ENCODE assay signal across 19 cellular contexts in the genomic region with DNA sequence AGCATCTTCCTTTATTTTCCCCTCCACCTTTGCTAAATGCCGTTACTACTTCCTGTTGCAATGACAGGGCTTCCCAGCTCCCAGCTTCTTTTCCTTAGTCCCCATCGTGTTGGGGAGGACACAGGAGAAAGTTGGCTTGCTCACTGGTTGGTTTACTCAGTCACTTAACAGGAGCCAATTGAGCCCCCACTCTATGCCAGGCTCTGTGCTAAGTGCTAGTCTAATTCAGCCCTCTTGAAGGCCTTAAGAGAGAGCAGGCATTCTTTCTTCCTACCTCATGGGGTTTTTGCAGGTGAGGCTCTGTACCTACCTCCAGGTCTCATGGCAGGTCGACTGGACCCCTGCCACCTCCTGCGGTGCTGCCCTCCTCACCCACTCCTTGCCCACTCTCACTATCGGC. TPM values are rescaled to one million over a fixed set of nuclear protein-coding genes. Genes with fewer than 3 reads are reported as not detected.
DNase-seq lines count a peak whose midpoint lies in the region; ATAC-seq and TF ChIP-seq lines count a peak whose summit lies in the region.
"Had no signal": no experiment of that assay in that cellular context is flagged by ENCODE, and none has a peak within 500 bp of the region (broad histone marks: within the 10 kb centered on the region; RNA-seq: fewer than 3 reads in every experiment).

No MANE protein-coding gene starts in this region.

- CTCF ChIA-PET in PC-9 (lab: Charles Lee) = no interaction called here

- H3F3A ChIP-seq in PC-9 (ENCODE audit: insufficient read depth, low read depth) = peaks cover 22% of the 10 kb centered on the region

- H3K36me3 ChIP-seq in PC-9 (ENCODE audit: low read depth) = no peaks in the 10 kb centered on the region
- no peaks in the 10 kb centered on the region for H3K36me3 ChIP-seq in left lung
- no peaks in the 10 kb centered on the region for H3K36me3 ChIP-seq in thyroid gland
- H3K36me3 ChIP-seq in Karpas-422 (ENCODE audit: insufficient read depth, low read length) = no peaks in the 10 kb centered on the region
- no peaks in the 10 kb centered on the region for H3K36me3 ChIP-seq in endodermal cell (ENCODE audit: control insufficient read depth, insufficient read depth, low read length)
- H3K36me3 ChIP-seq in body of pancreas (replicated peaks in 1 of 2; ENCODE audit: insufficient read depth in 1 of 2, low read depth in 2 of 2) = no peaks in the 10 kb centered on the region

- TF ChIP-seq CTCF in HFFc6 (IDR thresholded peaks at IDR 0.05) (no peak), PC-9 (conservative IDR thresholded peaks at IDR 0.05) (no peak), left lung (IDR thresholded peaks at IDR 0.05) (no peak), thyroid gland (IDR thresholded peaks at IDR 0.05) (no peak), endodermal cell (conservative IDR thresholded peaks at IDR 0.05) (no peak), body of pancreas (IDR thresholded peaks at IDR 0.05) (no peak)

- no peaks in the 10 kb centered on the region for H3K9me2 ChIP-seq in PC-9 (ENCODE audit: insufficient read depth)
- H3K9me2 ChIP-seq in Karpas-422 (replicated peaks; ENCODE audit: insufficient read depth, low read length) = no peaks in the 10 kb centered on the region

- POLR2A ChIA-PET in PC-9 (lab: Charles Lee; ENCODE audit: unreplicated experiment) = no interaction called here

- no peak for TF ChIP-seq POLR2A in thyroid gland (IDR thresholded peaks at IDR 0.05)
- no peak for TF ChIP-seq POLR2A in body of pancreas (IDR thresholded peaks at IDR 0.05)

- 20 to 33% methylated on average over 5 of the region's 5 CpGs for WGBS in thyroid gland, 2 donors
- 42 to 83% methylated on average over 2 to 5 of the region's 5 CpGs for WGBS in endodermal cell (ENCODE audit: insufficient coverage in 1 of 2, insufficient read length in 1 of 2), 2 experiments
- 67 to 69% methylated on average over 5 of the region's 5 CpGs for WGBS in body of pancreas, 2 donors

- H3K27me3 ChIP-seq in PC-9 (ENCODE audit: insufficient read depth, low read depth) = no peaks in the 10 kb centered on the region
- H3K27me3 ChIP-seq in left lung = no peaks in the 10 kb centered on the region
- no peaks in the 10 kb centered on the region for H3K27me3 ChIP-seq in thyroid gland
- H3K27me3 ChIP-seq in Karpas-422 (ENCODE audit: low read length) = no peaks in the 10 kb centered on the region
- no peaks in the 10 kb centered on the region for H3K27me3 ChIP-seq in endodermal cell (ENCODE audit: control insufficient read depth, insufficient read depth, low read length, poor library complexity, severe bottlenecking)
- H3K27me3 ChIP-seq in body of pancreas = no peaks in the 10 kb centered on the region

- H3K4me3 ChIP-seq in PC-9 (no peak overlapping the region), left lung (no peak overlapping the region), thyroid gland (replicated peaks in 1 of 3) (no peak overlapping the region), Karpas-422 (ENCODE audit: low read length) (no peak overlapping the region), endodermal cell (ENCODE audit: low read length) (no peak overlapping the region), body of pancreas (no peak overlapping the region)

- no peaks in the 10 kb centered on the region for H4K20me1 ChIP-seq in PC-9 (ENCODE audit: insufficient read depth)
- H4K20me1 ChIP-seq in Karpas-422 (ENCODE audit: insufficient read depth, low read depth, low read length) = no peaks in the 10 kb centered on the region

- H3K27ac Mint-ChIP-seq in HFFc6 (peak overlapping the region; percentile 63), endodermal cell (no peak overlapping the region)
- H3K27ac Mint-ChIP-seq: CD14-positive monocyte, IgD-negative memory B cell had no signal

- H3K4me1 Mint-ChIP-seq in HFFc6 (ENCODE audit: low read depth) (peaks cover 57% of the 10 kb centered on the region), endodermal cell (peaks cover 24% of the 10 kb centered on the region)
- H3K4me1 Mint-ChIP-seq: CD14-positive monocyte had no signal

- peaks cover 2% of the 10 kb centered on the region; the same call in 1 of the 2 replicates for H3K27me3 Mint-ChIP-seq in HFFc6 (ENCODE audit: insufficient read depth)
- peaks cover 21% of the 10 kb centered on the region for H3K27me3 Mint-ChIP-seq in endodermal cell (ENCODE audit: insufficient read depth)

- H3K36me3 Mint-ChIP-seq in HFFc6 (ENCODE audit: low read depth) (peaks cover 5% of the 10 kb centered on the region; the same call in 1 of the 2 replicates), endodermal cell (ENCODE audit: low read depth) (no peaks in the 10 kb centered on the region)
- H3K36me3 Mint-ChIP-seq: CD14-positive monocyte, IgD-negative memory B cell had no signal

- ATAC-seq in left lung = peak; percentile 83
- ATAC-seq in body of pancreas = no peak
- ATAC-seq: Right ventricle myocardium inferior had no signal

- peaks cover 93% of the 10 kb centered on the region for H3K79me2 ChIP-seq in PC-9 (ENCODE audit: low read depth)
- H3K79me2 ChIP-seq in Karpas-422 (ENCODE audit: low read length) = no peaks in the 10 kb centered on the region

- H2AFZ ChIP-seq in PC-9 = no peak overlapping the region
- no peak overlapping the region for H2AFZ ChIP-seq in Karpas-422 (ENCODE audit: low read length)

- H3K9ac ChIP-seq in Karpas-422 (ENCODE audit: low read length) (no peak overlapping the region), endodermal cell (ENCODE audit: extremely low read depth, low read length, poor library complexity, severe bottlenecking) (no peak overlapping the region)

- H3K9me3 ChIP-seq in PC-9 (ENCODE audit: insufficient read depth, low read depth) (no peaks in the 10 kb centered on the region), left lung (no peaks in the 10 kb centered on the region), thyroid gland (no peaks in the 10 kb centered on the region), Karpas-422 (ENCODE audit: low read length) (no peaks in the 10 kb centered on the region), endodermal cell (ENCODE audit: control insufficient read depth, low read length) (no peaks in the 10 kb centered on the region), body of pancreas (no peaks in the 10 kb centered on the region)

- intact Hi-C loops in PC-9 (cut with micrococcal nuclease; ENCODE audit: unreplicated experiment) (no loop called here), left lung (cut with DNase I) (no loop called here), thyroid gland (cut with DNase I) (no loop called here), body of pancreas (cut with DNase I) (no loop called here)

- BruUV-seq in PC-9 (replicated peaks; lab: Mats Ljungman, UMichigan) = no TSS peak

- H3K4me2 ChIP-seq in PC-9 (no peak overlapping the region), Karpas-422 (ENCODE audit: low read depth, low read length, poor library complexity, severe bottlenecking) (no peak overlapping the region)

- H3K27ac ChIP-seq in PC-9 = peak overlapping the region; percentile 43; the same call in 1 of the 2 replicates
- no peak overlapping the region for H3K27ac ChIP-seq in left lung
- H3K27ac ChIP-seq in thyroid gland = peak overlapping the region in 1 of 3 donors; percentile 19
- no peak overlapping the region for H3K27ac ChIP-seq in Karpas-422 (ENCODE audit: low read length)
- no peak overlapping the region for H3K27ac ChIP-seq in endodermal cell (ENCODE audit: low read depth, low read length)
- H3K27ac ChIP-seq in body of pancreas = no peak overlapping the region
- H3K27ac ChIP-seq: HL-60 had no signal

- H3K4me1 ChIP-seq in PC-9 (replicated peaks; ENCODE audit: insufficient read depth) (peaks cover 54% of the 10 kb centered on the region), left lung (peaks cover 10 to 27% of the 10 kb centered on the region in 2 donors), thyroid gland (peaks cover 55 to 57% of the 10 kb centered on the region in 2 donors), Karpas-422 (ENCODE audit: low read length) (no peaks in the 10 kb centered on the region), endodermal cell (ENCODE audit: control insufficient read depth, insufficient read depth, low read length) (peaks cover 13% of the 10 kb centered on the region), body of pancreas (peaks cover 13% of the 10 kb centered on the region)

- H3K4me3 Mint-ChIP-seq in HFFc6 (no peak overlapping the region), endodermal cell (no peak overlapping the region)
- H3K4me3 Mint-ChIP-seq: CD14-positive monocyte, IgD-negative memory B cell had no signal

- no peaks in the 10 kb centered on the region for H3K9me3 Mint-ChIP-seq in HFFc6
- no peaks in the 10 kb centered on the region for H3K9me3 Mint-ChIP-seq in endodermal cell
- H3K9me3 Mint-ChIP-seq: IgD-negative memory B cell had no signal

- DNase-seq in HFFc6 (no peak), PC-9 (no peak), left lung (peak in 1 of 2 donors; percentile 46), thyroid gland (peak; percentile 54 to 63), Karpas-422 (no peak), endodermal cell (no peak), body of pancreas (no peak)
- DNase-seq: ACHN, AML-193, EL, H7, NCI-H1436 treated with DMSO at 0.1 percent for 48 hours, NCI-H2029 treated with DMSO at 0.1 percent for 48 hours, NCI-H226, NCI-H526 treated with DMSO at 0.1 percent for 48 hours had no signal

RNA-seq across cellular contexts. Expression of a gene that starts 20.1 kb away (rescaled TPM):
- 10 to 100 TPM; 22.4 to 27.7 (median 23.1) TPM for total RNA-seq in HFFc6 (2021; fragmentation: NEBNext Ultra II Directional; extraction: Animal tissue kit (Norgen Biotek cat#: 25700))
- total RNA-seq in PC-9 (2021) (21.2 and 26.0 TPM in 2 replicates), left lung (10 to 100 TPM; 40.1 to 53.5 TPM), thyroid gland (10 to 100 TPM; 51.1 to 93.8 (median 63.6) TPM), endodermal cell (1 to 10 TPM; 2.9 to 9.5 TPM), body of pancreas (10 to 100 TPM; 23.1 to 23.3 TPM)
- not detected in 2 replicates for total RNA-seq in Karpas-422 (2014; rRNA removed; shearing (Covaris generic); ENCODE audit: low replicate concordance)
- polyA plus RNA-seq in endodermal cell (2013, experiment 1 of 2) = 15.0 TPM
- 15.6 TPM for polyA plus RNA-seq in endodermal cell (2013, experiment 2 of 2)
- polyA plus RNA-seq: CD14-positive monocyte had no signal

Comparison
In these comparisons a context has a peak if more than half of its experiments do, and no peak if none do; other contexts are left out.
1. DNase-seq: peak in thyroid gland (2 of 2); none in HFFc6 (single experiment), PC-9 (0 of 2), Karpas-422 (single experiment), endodermal cell (single experiment) and body of pancreas (0 of 4).